9 cellular contexts compared by ENCODE assay signal in the genomic region with DNA sequence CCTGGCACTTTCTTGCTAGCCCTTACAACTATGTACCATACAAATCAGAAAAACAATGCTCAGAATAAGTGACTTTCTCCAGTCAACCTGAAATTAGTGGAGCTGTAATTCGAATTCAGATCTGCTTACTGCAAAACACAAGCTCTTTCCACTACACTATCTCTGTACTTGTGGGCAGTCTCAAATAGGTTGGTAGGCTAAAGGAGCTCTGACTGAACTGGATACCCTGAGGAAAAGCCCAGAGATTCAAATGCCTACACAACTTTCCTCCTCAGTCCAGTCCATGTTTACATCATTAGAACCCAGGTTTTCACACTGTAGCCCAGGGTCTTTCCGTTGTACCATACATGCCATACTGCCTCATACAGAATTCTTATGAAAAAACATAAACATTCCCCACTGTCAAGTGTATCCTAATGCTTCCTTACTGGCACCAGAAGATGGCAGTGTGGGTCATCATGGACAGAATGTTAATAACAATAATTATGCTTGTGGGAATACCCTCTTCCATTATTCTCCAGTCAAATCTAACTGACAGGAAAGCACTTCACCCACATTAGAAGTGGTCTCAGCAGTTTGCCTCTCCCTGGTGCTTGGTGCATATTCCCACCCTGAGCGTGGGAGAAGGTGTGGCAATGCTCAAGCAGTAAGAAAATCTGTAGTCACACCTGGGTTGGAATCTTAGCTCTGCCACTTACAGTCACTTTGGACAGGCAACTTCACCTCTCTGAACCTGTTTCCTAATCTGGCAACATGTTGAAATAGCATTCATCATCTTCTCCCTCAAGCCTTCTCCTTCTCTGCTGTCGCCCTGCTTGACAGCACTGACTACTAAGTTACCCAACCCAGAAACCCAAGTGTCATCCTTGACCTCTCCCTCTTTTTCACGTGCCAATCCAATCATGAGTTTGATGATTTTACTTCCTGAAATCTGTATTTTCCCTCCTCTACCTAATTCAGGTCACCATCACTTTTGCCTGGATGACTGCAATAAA. TPM values are rescaled to one million over a fixed set of nuclear protein-coding genes. Genes with fewer than 3 reads are reported as not detected.
DNase-seq lines count a peak whose midpoint lies in the region; ATAC-seq and TF ChIP-seq lines count a peak whose summit lies in the region.
"Had no signal": no experiment of that assay in that cellular context is flagged by ENCODE, and none has a peak within 500 bp of the region (broad histone marks: within the 10 kb centered on the region; RNA-seq: fewer than 3 reads in every experiment).

No MANE protein-coding gene starts in this region.

- no peak overlapping the region for H3K4me3 Mint-ChIP-seq in nephron
- H3K4me3 Mint-ChIP-seq: central memory CD8-positive, alpha-beta T cell had no signal

- no peaks in the 10 kb centered on the region for H3K36me3 Mint-ChIP-seq in nephron (ENCODE audit: low read depth)

- no peaks in the 10 kb centered on the region for H3K4me1 ChIP-seq in esophagus muscularis mucosa

- WGBS in esophagus muscularis mucosa, result 33% methylated on average over 5 of the region's 5 CpGs

- TF ChIP-seq CTCF in esophagus muscularis mucosa (IDR thresholded peaks at IDR 0.05) (peak; percentile 66 to 81 (median 68)), nephron (IDR thresholded peaks at IDR 0.05; ENCODE audit: unreplicated experiment in 3 of 3) (peak; percentile 58 to 73 (median 70))

- H3K27me3 ChIP-seq in esophagus muscularis mucosa, result no peaks in the 10 kb centered on the region

- intact Hi-C loops in esophagus muscularis mucosa (cut with DNase I), result loop anchor here (2.0 kb wide), 1 partner anchor 169 kb away; no protein-coding TSS in a partner anchor

- H3K4me1 Mint-ChIP-seq in nephron, result no peaks in the 10 kb centered on the region
- H3K4me1 Mint-ChIP-seq: central memory CD8-positive, alpha-beta T cell had no signal

- H3K27ac Mint-ChIP-seq in nephron, result no peak overlapping the region

- H3K36me3 ChIP-seq in esophagus muscularis mucosa, result no peaks in the 10 kb centered on the region

- peak; percentile 13 to 32 for DNase-seq in stimulated activated CD4-positive, alpha-beta T cell treated with anti-CD3 and anti-CD28 coated beads, Interleukin-2, amount 100 ng/mL, for 24 hours
- no peak for DNase-seq in stimulated activated CD4-positive, alpha-beta T cell treated with anti-CD3 and anti-CD28 coated beads, Interleukin-12 subunit alpha, Interleukin-12 subunit beta, amount 100 ng/mL, for 4 hours
- peak; percentile 46 for DNase-seq in NCI-H1436 treated with DMSO at 0.1 percent for 48 hours (lab: John Stamatoyannopoulos, UW)
- peak; percentile 4 to 45 for DNase-seq in SW 1271 (lab: John Stamatoyannopoulos, UW)
- DNase-seq in esophagus muscularis mucosa (ENCODE audit: extremely low spot score), result no peak
- no peak for DNase-seq in activated effector memory CD4-positive, alpha-beta T cell treated with Interleukin-2 at 50 U/mL for 16 hours

- no peak overlapping the region for H3K4me3 ChIP-seq in esophagus muscularis mucosa

- TF ChIP-seq EP300 in esophagus muscularis mucosa (IDR thresholded peaks at IDR 0.05), result no peak

- TF ChIP-seq POLR2A in esophagus muscularis mucosa (IDR thresholded peaks at IDR 0.05; ENCODE audit: low read depth), result no peak

- no peaks in the 10 kb centered on the region for H3K9me3 ChIP-seq in esophagus muscularis mucosa

- peaks cover 26% of the 10 kb centered on the region for H3K27me3 Mint-ChIP-seq in nephron (ENCODE audit: low read depth)

- no peaks in the 10 kb centered on the region for H3K9me3 Mint-ChIP-seq in nephron
- H3K9me3 Mint-ChIP-seq: central memory CD8-positive, alpha-beta T cell had no signal

- no peak overlapping the region for H3K27ac ChIP-seq in esophagus muscularis mucosa (replicated peaks in 1 of 4)

- no peak for ATAC-seq in HG03097 (IDR thresholded peaks at IDR 0.05; ENCODE audit: low FRiP score, unreplicated experiment)

RNA-seq across cellular contexts. Expression of gene ZFYVE9, which starts 14.4 kb away (rescaled TPM):
- total RNA-seq in esophagus muscularis mucosa, result 10 to 100 TPM; 38.1 to 54.8 (median 40.9) TPM

Comparison
In these comparisons a context has a peak if more than half of its experiments do, and no peak if none do; other contexts are left out.
1. DNase-seq: peak in stimulated activated CD4-positive, alpha-beta T cell treated with anti-CD3 and anti-CD28 coated beads, Interleukin-2, amount 100 ng/mL, for 24 hours (2 of 2), NCI-H1436 treated with DMSO at 0.1 percent for 48 hours (single experiment) and SW 1271 (2 of 2); none in stimulated activated CD4-positive, alpha-beta T cell treated with anti-CD3 and anti-CD28 coated beads, Interleukin-12 subunit alpha, Interleukin-12 subunit beta, amount 100 ng/mL, for 4 hours (single experiment), esophagus muscularis mucosa (single experiment) and activated effector memory CD4-positive, alpha-beta T cell treated with Interleukin-2 at 50 U/mL for 16 hours (single experiment).